In the genomic region with DNA sequence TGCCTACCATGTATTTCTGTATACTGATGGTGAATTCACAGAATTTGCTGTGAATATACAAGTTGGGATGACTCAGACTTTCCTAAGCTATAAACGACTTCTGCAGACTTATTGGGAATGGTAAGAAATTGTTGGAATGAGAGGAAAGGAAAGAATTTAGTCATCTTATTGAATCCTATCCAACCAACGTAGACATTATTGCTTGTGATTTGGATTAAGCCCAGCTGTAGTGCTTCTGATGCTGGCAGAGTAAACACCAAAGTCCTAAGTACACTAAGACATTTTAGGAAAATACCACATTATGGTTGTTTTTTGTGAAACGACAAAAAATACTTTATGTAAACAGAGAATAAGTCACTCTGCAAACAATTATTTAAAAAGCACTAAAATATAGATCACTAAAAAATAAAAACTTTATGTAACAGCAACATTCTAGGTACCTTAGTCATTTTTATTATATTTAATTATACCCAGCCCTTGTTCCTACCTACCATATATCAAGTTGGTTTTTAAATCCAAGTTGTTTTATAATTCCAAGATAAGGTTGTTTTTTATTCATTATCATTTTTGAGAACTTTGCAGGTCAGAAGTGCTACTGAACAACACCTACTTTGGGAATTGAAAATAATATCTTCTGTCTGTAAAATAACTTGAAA, we compare ENCODE assay signal across 1 cellular context.
TF ChIP-seq lines count a peak whose summit lies in the region.

No MANE protein-coding gene starts in this region.

TF ChIP-seq in A549, 52 proteins besides CTCF, POLR2A, EP300 and RAD21 (continued from another document):
- TF ChIP-seq, protein P1, sequence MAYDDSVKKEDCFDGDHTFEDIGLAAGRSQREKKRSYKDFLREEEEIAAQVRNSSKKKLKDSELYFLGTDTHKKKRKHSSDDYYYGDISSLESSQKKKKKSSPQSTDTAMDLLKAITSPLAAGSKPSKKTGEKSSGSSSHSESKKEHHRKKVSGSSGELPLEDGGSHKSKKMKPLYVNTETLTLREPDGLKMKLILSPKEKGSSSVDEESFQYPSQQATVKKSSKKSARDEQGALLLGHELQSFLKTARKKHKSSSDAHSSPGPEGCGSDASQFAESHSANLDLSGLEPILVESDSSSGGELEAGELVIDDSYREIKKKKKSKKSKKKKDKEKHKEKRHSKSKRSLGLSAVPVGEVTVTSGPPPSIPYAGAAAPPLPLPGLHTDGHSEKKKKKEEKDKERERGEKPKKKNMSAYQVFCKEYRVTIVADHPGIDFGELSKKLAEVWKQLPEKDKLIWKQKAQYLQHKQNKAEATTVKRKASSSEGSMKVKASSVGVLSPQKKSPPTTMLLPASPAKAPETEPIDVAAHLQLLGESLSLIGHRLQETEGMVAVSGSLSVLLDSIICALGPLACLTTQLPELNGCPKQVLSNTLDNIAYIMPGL (CRISPR knock-in tag; IDR thresholded peaks at IDR 0.05; ENCODE audit: borderline replicate concordance) = no peak
- TF ChIP-seq, protein P2, sequence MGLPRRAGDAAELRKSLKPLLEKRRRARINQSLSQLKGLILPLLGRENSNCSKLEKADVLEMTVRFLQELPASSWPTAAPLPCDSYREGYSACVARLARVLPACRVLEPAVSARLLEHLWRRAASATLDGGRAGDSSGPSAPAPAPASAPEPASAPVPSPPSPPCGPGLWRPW (IDR thresholded peaks at IDR 0.05) = no peak
- peak; percentile 52; the same call in 1 of the 2 replicates for TF ChIP-seq GATA3 (IDR thresholded peaks at IDR 0.05; ENCODE audit: borderline replicate concordance)
- TF ChIP-seq BHLHE40 (IDR thresholded peaks at IDR 0.05; ENCODE audit: low read depth, low read length) = no peak
- no peak for TF ChIP-seq HOXA7 (CRISPR knock-in tag; IDR thresholded peaks at IDR 0.05)
- no peak for TF ChIP-seq E2F6 (IDR thresholded peaks at IDR 0.05; ENCODE audit: borderline replicate concordance, low read depth)
- TF ChIP-seq JUN (IDR thresholded peaks at IDR 0.05) = no peak
- TF ChIP-seq, protein P3, sequence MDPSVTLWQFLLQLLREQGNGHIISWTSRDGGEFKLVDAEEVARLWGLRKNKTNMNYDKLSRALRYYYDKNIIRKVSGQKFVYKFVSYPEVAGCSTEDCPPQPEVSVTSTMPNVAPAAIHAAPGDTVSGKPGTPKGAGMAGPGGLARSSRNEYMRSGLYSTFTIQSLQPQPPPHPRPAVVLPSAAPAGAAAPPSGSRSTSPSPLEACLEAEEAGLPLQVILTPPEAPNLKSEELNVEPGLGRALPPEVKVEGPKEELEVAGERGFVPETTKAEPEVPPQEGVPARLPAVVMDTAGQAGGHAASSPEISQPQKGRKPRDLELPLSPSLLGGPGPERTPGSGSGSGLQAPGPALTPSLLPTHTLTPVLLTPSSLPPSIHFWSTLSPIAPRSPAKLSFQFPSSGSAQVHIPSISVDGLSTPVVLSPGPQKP (IDR thresholded peaks at IDR 0.05; ENCODE audit: low read depth, low read length) = no peak
- TF ChIP-seq MYC (IDR thresholded peaks at IDR 0.05; ENCODE audit: borderline replicate concordance, low read length) = no peak
- no peak for TF ChIP-seq NR3C1 (IDR thresholded peaks at IDR 0.05)
- no peak for TF ChIP-seq ATOH8 (CRISPR knock-in tag; IDR thresholded peaks at IDR 0.05; ENCODE audit: low read depth)
- no peak for TF ChIP-seq POLR2AphosphoS2 (conservative IDR thresholded peaks at IDR 0.05; ENCODE audit: low read length)
- TF ChIP-seq REST (IDR thresholded peaks at IDR 0.05) = no peak
- TF ChIP-seq ZFP36 (IDR thresholded peaks at IDR 0.05; ENCODE audit: borderline replicate concordance, partially characterized antibody) = no peak
- TF ChIP-seq ZNF302 (CRISPR knock-in tag; IDR thresholded peaks at IDR 0.05) = no peak
- no peak for TF ChIP-seq NPAS2 (CRISPR knock-in tag; IDR thresholded peaks at IDR 0.05; ENCODE audit: borderline replicate concordance)
- no peak for TF ChIP-seq TFCP2L1 (CRISPR knock-in tag; IDR thresholded peaks at IDR 0.05)
- TF ChIP-seq PHF8 (IDR thresholded peaks at IDR 0.05; ENCODE audit: borderline replicate concordance, low read depth) = no peak
- TF ChIP-seq HOXB5 (CRISPR knock-in tag; IDR thresholded peaks at IDR 0.05) = no peak
- TF ChIP-seq ZSCAN20 (CRISPR knock-in tag; IDR thresholded peaks at IDR 0.05) = no peak
- peak; percentile 64 for TF ChIP-seq FOSL2 (IDR thresholded peaks at IDR 0.05)
- TF ChIP-seq FOSL2 (CRISPR knock-in tag; IDR thresholded peaks at IDR 0.05) = peak; percentile 61
- TF ChIP-seq ESRRA (IDR thresholded peaks at IDR 0.05; ENCODE audit: borderline replicate concordance, low read length) = no peak
- TF ChIP-seq JUNB (IDR thresholded peaks at IDR 0.05) = peak; percentile 86
- TF ChIP-seq BCL3 (IDR thresholded peaks at IDR 0.05) = 0 out of 3 replicates have a peak, but pooled peaks have one; percentile 38
- no peak for TF ChIP-seq RCOR1 (IDR thresholded peaks at IDR 0.05; ENCODE audit: low read depth, low read length)
- no peak for TF ChIP-seq SREBF2 (IDR thresholded peaks at IDR 0.05)
- TF ChIP-seq ZC3H11A (IDR thresholded peaks at IDR 0.05) = no peak
